In genomic region chr9:13513710-13514444, GRCh38 we compare ENCODE assay signal across 1 cellular context.
TF ChIP-seq lines count a peak whose summit lies in the region.

No MANE protein-coding gene starts in this region.

TF ChIP-seq in H1, 55 proteins besides CTCF, POLR2A, EP300 and RAD21 (continued from another document):
- TF ChIP-seq ATF2 (IDR thresholded peaks at IDR 0.05; ENCODE audit: low read length), result no peak
- TF ChIP-seq JUN (IDR thresholded peaks at IDR 0.05; ENCODE audit: low read depth, low read length), result no peak
- TF ChIP-seq CTBP2 (IDR thresholded peaks at IDR 0.05; ENCODE audit: borderline replicate concordance, insufficient read depth, insufficient read length, low read length), result no peak
- TF ChIP-seq JUND (IDR thresholded peaks at IDR 0.05; ENCODE audit: low read length), result no peak
- 0 out of 2 replicates have a peak, but pooled peaks have one; percentile 38 for TF ChIP-seq TAF1 (IDR thresholded peaks at IDR 0.05; ENCODE audit: low read depth, low read length)
- TF ChIP-seq NANOG (IDR thresholded peaks at IDR 0.05; ENCODE audit: insufficient read depth, low read depth, low read length, poor library complexity, severe bottlenecking), result no peak
